Comparison of ENCODE assay signal across 8 cellular contexts in genomic region chrX:9340619-9341304, GRCh38.
DNase-seq lines count a peak whose midpoint lies in the region; ATAC-seq and TF ChIP-seq lines count a peak whose summit lies in the region.

No MANE protein-coding gene starts in this region.

- no peak for TF ChIP-seq POLR2A in adrenal gland (IDR thresholded peaks at IDR 0.05)

- H3K9me3 ChIP-seq in adrenal gland (replicated peaks in 1 of 3) = no peaks in the 10 kb centered on the region

- WGBS in adrenal gland, 4 donors = 34 to 48% (median 42%) methylated on average over 8 to 15 of the region's 15 CpGs

- intact Hi-C loops in adrenal gland (cut with DNase I) = loop anchor here (5.0 to 10.0 kb wide), 2 partner anchors 122 to 124 kb away; partner anchors contain the start of gene TBL1X (in 1 of the 2)

- TF ChIP-seq CTCF in GM12865 (IDR thresholded peaks at IDR 0.05; ENCODE audit: insufficient read depth, low read depth, low read length, missing control alignments) (no peak), adrenal gland (IDR thresholded peaks at IDR 0.05) (no peak)

- H3K4me3 ChIP-seq in GM12865 (ENCODE audit: low read depth, low read length) = no peak overlapping the region
- no peak overlapping the region for H3K4me3 ChIP-seq in H7 (ENCODE audit: insufficient read depth, low read depth, low read length)
- H3K4me3 ChIP-seq in adrenal gland = peak overlapping the region in 1 of 4 donors; percentile 45

- peak overlapping the region in 4 of 5 donors; percentile 55 to 74 (median 72) for H3K27ac ChIP-seq in adrenal gland
- H3K27ac ChIP-seq in substantia nigra (ENCODE audit: low read depth, low read length, poor library complexity, severe bottlenecking) = peak overlapping the region; percentile 64

- DNase-seq in GM12865 (ENCODE audit: low read depth) (peak; percentile 55), H7 (peak; percentile 59), NOMO-1 (lab: John Stamatoyannopoulos, UW; ENCODE audit: unreplicated experiment in 2 of 2) (peak; percentile 90 to 91), adrenal gland (peak in 6 of 7 donors; percentile 18 to 56 (median 36)), left lobe of liver (ENCODE audit: low spot score) (no peak), substantia nigra (lab: John Stamatoyannopoulos, UW) (peak in 23 of 49 donors; percentile 0 to 47 (median 17)), 8988T (no peak), NCI-H2107 treated with DMSO at 0.1 percent for 48 hours (lab: John Stamatoyannopoulos, UW; ENCODE audit: unreplicated experiment) (no peak)

- H3K4me1 ChIP-seq in adrenal gland (replicated peaks in 1 of 2) = peaks cover 4 to 20% of the 10 kb centered on the region in 2 donors

- H3K36me3 ChIP-seq in H7 (replicated peaks; ENCODE audit: control insufficient read depth, insufficient read depth, low read length) (no peaks in the 10 kb centered on the region), adrenal gland (replicated peaks in 1 of 2) (no peaks in the 10 kb centered on the region)

- peaks cover under 1% of the 10 kb centered on the region; the same call in 1 of the 2 replicates for H3K27me3 ChIP-seq in H7 (ENCODE audit: control insufficient read depth, insufficient read depth, low read length)
- H3K27me3 ChIP-seq in adrenal gland = no peaks in the 10 kb centered on the region

- ATAC-seq in left lobe of liver = peak; percentile 30

Comparison
In these comparisons a context has a peak if more than half of its experiments do, and no peak if none do; other contexts are left out.
1. DNase-seq: peak in GM12865 (single experiment), H7 (single experiment), NOMO-1 (2 of 2) and adrenal gland (6 of 7); none in left lobe of liver (single experiment), 8988T (single experiment) and NCI-H2107 treated with DMSO at 0.1 percent for 48 hours (single experiment).